In genomic region chr7:55258631-55259030, GRCh38 we compare ENCODE assay signal across 18 cellular contexts.
"Had no signal": no experiment of that assay in that cellular context is flagged by ENCODE, and none has a peak within 500 bp of the region (broad histone marks: within the 10 kb centered on the region; RNA-seq: fewer than 3 reads in every experiment).

No MANE protein-coding gene starts in this region.

- DNase-seq: cortex of kidney; effector memory CD8-positive, alpha-beta T cell; hypothalamus; immature natural killer cell; mammary epithelial cell; mesendoderm; midbrain; naive thymus-derived CD4-positive, alpha-beta T cell; sigmoid colon; stimulated activated CD4-positive, alpha-beta T cell treated with anti-CD3 and anti-CD28 coated beads, Interleukin-2, amount 100 ng/mL, for 24 hours; stimulated activated CD4-positive, alpha-beta T cell treated with anti-CD3 and anti-CD28 coated beads, Interleukin-4, amount 100 ng/mL, for 24 hours; stimulated activated naive CD4-positive, alpha-beta T cell treated with Interleukin-2 at 50 U/mL for 16 hours; stomach; thyroid gland had no signal

- FAIRE-seq: frontal cortex, keratinocyte had no signal

- ATAC-seq: effector memory CD8-positive, alpha-beta T cell; left lobe of liver; naive thymus-derived CD4-positive, alpha-beta T cell; stimulated activated effector memory CD8-positive, alpha-beta T cell treated with anti-CD3 and anti-CD28 coated beads, Interleukin-12 subunit alpha, Interleukin-12 subunit beta, amount 100 ng/mL, for 72 hours had no signal
